In genomic region chr4:38620025-38620424, GRCh38 we compare ENCODE assay signal across 13 cellular contexts.
"Had no signal": no experiment of that assay in that cellular context is flagged by ENCODE, and none has a peak within 500 bp of the region (broad histone marks: within the 10 kb centered on the region; RNA-seq: fewer than 3 reads in every experiment).

No MANE protein-coding gene starts in this region.

- H3K4me3 ChIP-seq: gastrocnemius medialis, heart left ventricle, lung had no signal

- H3K36me3 ChIP-seq: gastrocnemius medialis, heart left ventricle had no signal

- DNase-seq: activated CD4-positive, alpha-beta T cell treated with anti-CD3 and anti-CD28 coated beads, Interleukin-2, amount 50 U/mL, for 4 hours; activated naive CD4-positive, alpha-beta T cell treated with Interleukin-2 at 50 U/mL for 16 hours; activated T-cell treated with anti-CD3 and anti-CD28 coated beads for 4 hours; aorta; effector memory CD4-positive, alpha-beta T cell; gastrocnemius medialis; heart left ventricle; stimulated activated CD4-positive, alpha-beta T cell treated with anti-CD3 and anti-CD28 coated beads, Interleukin-4, amount 100 ng/mL, for 1 hour; stimulated activated naive B cell treated with anti-CD40 and anti-IgM and Interleukin-4, amounts not matched to agents 10 μg/mL and 1 μg/mL and 100 μg/mL, for 72 hours; substantia nigra; SW 1271 had no signal

- H3K9me3 ChIP-seq: gastrocnemius medialis, heart left ventricle had no signal

- H3K27ac ChIP-seq: heart left ventricle had no signal

- H3K27me3 ChIP-seq: gastrocnemius medialis, heart left ventricle had no signal

- ATAC-seq: activated CD4-positive, CD25-positive, alpha-beta regulatory T cell treated with anti-CD3 and anti-CD28 coated beads, Interleukin-2, amount 50 U/mL, for 24 hours; gastrocnemius medialis; stimulated activated naive B cell treated with anti-CD40 and anti-IgM and Interleukin-4, amounts not matched to agents 10 μg/mL and 1 μg/mL and 100 μg/mL, for 72 hours had no signal
